In genomic region chr11:9573054-9573774, GRCh38 we compare ENCODE assay signal across 8 cellular contexts. TPM values are rescaled to one million over a fixed set of nuclear protein-coding genes. Genes with fewer than 3 reads are reported as not detected.
DNase-seq lines count a peak whose midpoint lies in the region; ATAC-seq and TF ChIP-seq lines count a peak whose summit lies in the region.

Gene WEE1 (plus strand): TSS chr11:9573670. CDS start chr11:9573934, 264 bp downstream.

- DNase-seq in CD14-positive monocyte (ENCODE audit: low spot score), result peak; percentile 93
- peak; percentile 99 for DNase-seq in NCI-H748 (lab: John Stamatoyannopoulos, UW; ENCODE audit: unreplicated experiment)
- DNase-seq in activated CD4-positive, alpha-beta T cell treated with anti-CD3 and anti-CD28 coated beads, Interleukin-2, amount 50 U/mL, for 1 hour, result peak; percentile 95
- DNase-seq in dedifferentiated amniotic fluid mesenchymal stem cell (ENCODE audit: extremely low spot score), result peak; percentile 97
- peak; percentile 100 for DNase-seq in left lobe of liver (ENCODE audit: low spot score)
- peak; percentile 97 to 99 for DNase-seq in stimulated activated CD4-positive, alpha-beta T cell treated with anti-CD3 and anti-CD28 coated beads, Interleukin-2, amount 100 ng/mL, for 24 hours

- H3K27ac Mint-ChIP-seq in CD14-positive monocyte, result peak within 1 kb of the TSS; percentile 60 to 93 (median 88)

- H3K9me3 Mint-ChIP-seq in CD14-positive monocyte, result no peaks in the 10 kb centered on the region

- intact Hi-C loops in CD14-positive monocyte (cut with micrococcal nuclease), result loop anchor here in 1 of 2 donors (5.0 to 10.0 kb wide), 3 partner anchors 36 to 182 kb away; partner anchors contain the start of gene SWAP70

- H3K27me3 Mint-ChIP-seq in CD14-positive monocyte (ENCODE audit: low read depth in 3 of 3), result peaks cover 0 to 3% (median 0%) of the 10 kb centered on the region in 3 donors

- peaks cover 38% of the 10 kb centered on the region for H3K4me1 Mint-ChIP-seq in CD14-positive monocyte

- H3K36me3 Mint-ChIP-seq in CD14-positive monocyte, result no peaks in the 10 kb centered on the region

- ATAC-seq in GM19395 (IDR thresholded peaks at IDR 0.05; ENCODE audit: unreplicated experiment), result peak; percentile 86
- ATAC-seq in HG03558 (IDR thresholded peaks at IDR 0.05; ENCODE audit: extremely low read depth, unreplicated experiment), result peak; percentile 66
- ATAC-seq in left lobe of liver, result peak; percentile 84

- TF ChIP-seq CTCF in CD14-positive monocyte (IDR thresholded peaks at IDR 0.05), result no peak

- peak within 1 kb of the TSS; percentile 97 to 98 for H3K4me3 Mint-ChIP-seq in CD14-positive monocyte

RNA-seq across cellular contexts. Expression of gene WEE1, which starts in this region (rescaled TPM):
- polyA plus RNA-seq in CD14-positive monocyte, result under 1 TPM; 0.05 to 0.22 TPM
- total RNA-seq in left lobe of liver, result 11.6 TPM

Comparison
In these comparisons a context has a peak if more than half of its experiments do, and no peak if none do; other contexts are left out.
1. Peak in every context shown above with its lines: DNase-seq and ATAC-seq.
2. Peak in DNase-seq in CD14-positive monocyte; RNA of the gene not detected or under 1 TPM.